In the genomic region with DNA sequence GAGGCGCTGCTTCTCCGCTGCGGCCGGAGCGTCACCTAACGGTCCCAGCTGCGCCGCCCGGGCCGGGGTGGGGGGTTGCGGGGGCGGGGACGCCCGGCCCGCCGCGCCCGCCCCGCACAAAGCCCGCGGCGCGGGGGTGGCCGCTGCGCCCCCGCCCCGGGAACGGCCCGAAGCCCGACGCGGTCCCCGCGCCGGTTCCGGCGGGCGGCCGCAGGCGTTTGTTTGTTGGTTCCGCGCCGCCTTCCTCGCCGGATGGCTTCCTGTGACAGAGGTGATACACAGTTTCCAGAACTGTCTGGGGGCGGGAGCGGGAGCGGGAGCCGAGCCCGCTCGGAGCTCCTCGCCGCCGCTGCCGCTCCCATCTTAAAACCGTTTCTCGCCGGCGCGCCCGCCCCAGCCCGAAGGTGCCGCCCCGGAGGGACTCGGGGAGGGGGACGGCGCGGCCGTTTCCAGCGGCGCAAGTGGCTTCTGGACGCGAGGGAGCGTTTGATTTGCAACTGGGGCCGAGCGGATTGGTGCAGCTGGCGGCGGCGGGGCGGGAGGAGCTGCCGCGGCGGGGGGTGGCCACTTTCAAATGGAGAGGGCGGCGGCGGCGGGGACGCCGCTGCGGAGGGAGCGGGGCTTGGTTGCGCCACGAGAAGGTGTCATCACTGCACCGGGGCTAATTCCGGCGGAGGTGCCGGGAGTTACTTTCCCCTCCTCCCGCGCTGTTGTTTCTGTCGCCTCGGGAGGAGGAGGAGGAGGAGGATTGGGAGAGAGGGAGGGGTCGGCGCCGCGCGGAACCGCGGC, we compare ENCODE assay signal across 8 cellular contexts. TPM values are rescaled to one million over a fixed set of nuclear protein-coding genes. Genes with fewer than 3 reads are reported as not detected.
DNase-seq lines count a peak whose midpoint lies in the region; TF ChIP-seq lines count a peak whose summit lies in the region.

No MANE protein-coding gene starts in this region.

- peak; percentile 51 for TF ChIP-seq CTCF in neutrophil (IDR thresholded peaks at IDR 0.05)

- H3K4me3 ChIP-seq in MG63 = peak overlapping the region; percentile 78
- H3K4me3 ChIP-seq in neutrophil (ENCODE audit: low read depth in 1 of 2, low read length in 1 of 2) = peak overlapping the region; percentile 91 to 94

- H3K36me3 ChIP-seq in MG63 (peaks cover 5% of the 10 kb centered on the region), neutrophil (no peaks in the 10 kb centered on the region)

- H3K27me3 ChIP-seq in MG63 = no peaks in the 10 kb centered on the region
- H3K27me3 ChIP-seq in neutrophil = no peaks in the 10 kb centered on the region

- DNase-seq in GF-D8 (lab: John Stamatoyannopoulos, UW) = peak; percentile 82
- DNase-seq in HCEC 1CT = peak; percentile 86
- DNase-seq in MG63 = peak; percentile 92
- DNase-seq in SIG-M5 (lab: John Stamatoyannopoulos, UW) = peak; percentile 43
- peak; percentile 66 for DNase-seq in activated gamma-delta T cell treated with anti-CD3 and anti-CD28 coated beads, Interleukin-2, amount 50 U/mL, for 16 hours (ENCODE audit: low read depth)
- DNase-seq in foreskin melanocyte = peak; percentile 73
- peak; percentile 78 for DNase-seq in superior temporal gyrus (ENCODE audit: extremely low spot score)

- H3K4me1 ChIP-seq in neutrophil (ENCODE audit: control insufficient read depth in 1 of 2, insufficient read depth in 1 of 2, low read depth in 1 of 2, low read length in 1 of 2) = peaks cover 27 to 29% of the 10 kb centered on the region in 2 experiments

- peak overlapping the region; percentile 96 for H3K27ac ChIP-seq in neutrophil

- H3K9me3 ChIP-seq in MG63 = no peaks in the 10 kb centered on the region
- no peaks in the 10 kb centered on the region for H3K9me3 ChIP-seq in neutrophil

RNA-seq across cellular contexts. Expression of gene JADE1, which starts 2.3 kb away (rescaled TPM):
- 15.5 and 16.4 TPM in 2 replicates for total RNA-seq in MG63 (2014; rRNA removed; shearing (Covaris generic); ENCODE audit: low replicate concordance)

Comparison
In these comparisons a context has a peak if more than half of its experiments do, and no peak if none do; other contexts are left out.
1. Peak in every context shown above with its lines: DNase-seq, H3K4me3 ChIP-seq and H3K27ac ChIP-seq.